Comparison of ENCODE assay signal across 8 cellular contexts in the genomic region with DNA sequence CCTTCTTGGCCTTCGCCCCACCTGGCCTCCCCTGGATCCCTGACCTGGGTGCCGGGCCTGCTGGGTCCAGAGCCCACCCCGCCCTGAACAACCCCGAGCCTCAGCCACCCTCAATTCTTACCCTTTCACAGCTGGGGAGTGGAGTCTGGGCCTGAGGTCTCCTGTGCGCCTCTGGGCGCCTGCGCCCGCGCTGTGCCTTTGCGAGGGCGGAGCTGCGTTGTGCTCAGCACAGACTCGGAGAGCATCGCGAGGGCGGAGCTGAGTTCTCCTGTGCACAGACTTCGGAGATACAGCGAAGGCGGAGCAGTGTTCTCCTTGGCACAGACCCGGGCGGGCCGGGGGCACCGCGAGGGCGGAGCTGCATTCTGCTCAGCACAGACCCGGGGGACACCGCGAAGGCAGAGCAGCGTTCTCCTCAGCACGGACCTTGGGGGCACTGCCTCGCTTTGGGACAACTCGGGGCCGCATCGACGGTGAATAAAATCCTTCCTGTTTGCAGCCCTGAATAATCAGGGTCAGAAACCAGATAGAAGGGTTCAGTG.
DNase-seq lines count a peak whose midpoint lies in the region; ATAC-seq and TF ChIP-seq lines count a peak whose summit lies in the region.
"Not testable (repeated sequence)": the region's sequence is repeated elsewhere in the genome, so short reads cannot be mapped to it uniquely, and the experiment has no call there.

No MANE protein-coding gene starts in this region.

- H3K79me1 ChIP-seq in trophoblast cell (ENCODE audit: low read length) = not testable (repeated sequence)

- H3K9me3 Mint-ChIP-seq in activated CD4-positive, alpha-beta T cell treated with anti-CD3 and anti-CD28 coated beads, Interleukin-2, amount 10 ng/mL, durations not matched to agents 7 days and 5 days; MCF 10A (ENCODE audit: unreplicated experiment); stimulated activated memory B cell treated with anti-CD40 and anti-IgM and Interleukin-4, amounts not matched to agents 10 μg/mL and 1 μg/mL and 100 μg/mL, for 72 hours: not testable (repeated sequence)

- not testable (repeated sequence) for H3K27ac Mint-ChIP-seq in activated CD4-positive, alpha-beta T cell treated with anti-CD3 and anti-CD28 coated beads, Interleukin-2, amount 10 ng/mL, durations not matched to agents 7 days and 5 days; MCF 10A (ENCODE audit: low read depth, unreplicated experiment); stimulated activated memory B cell treated with anti-CD40 and anti-IgM and Interleukin-4, amounts not matched to agents 10 μg/mL and 1 μg/mL and 100 μg/mL, for 72 hours

- peak overlapping the region; percentile 58 for H3K4me2 ChIP-seq in trophoblast cell (ENCODE audit: low read length)

- TF ChIP-seq CTCF in BE2C (IDR thresholded peaks at IDR 0.05; ENCODE audit: low read depth, low read length); MCF 10A (IDR thresholded peaks at IDR 0.05; ENCODE audit: unreplicated experiment); foreskin keratinocyte (conservative IDR thresholded peaks at IDR 0.05): not testable (repeated sequence)

- CTCF ChIA-PET in activated CD4-positive, alpha-beta T cell treated with anti-CD3 and anti-CD28 coated beads, Interleukin-2, amount 10 ng/mL, durations not matched to agents 7 days and 5 days (lab: Charles Lee); MCF 10A (lab: Yijun Ruan, JAX): not testable (repeated sequence)

- not testable (repeated sequence) for H3K9ac ChIP-seq in trophoblast cell (ENCODE audit: low read length)

- DNase-seq in BE2C (peak; percentile 26), MG63 (peak; percentile 2), right cardiac atrium (peak; percentile 21 to 43 (median 32))
- DNase-seq in activated CD4-positive, alpha-beta T cell treated with anti-CD3 and anti-CD28 coated beads, Interleukin-2, amount 10 ng/mL, durations not matched to agents 7 days and 5 days = peak; percentile 5
- DNase-seq in MCF 10A (ENCODE audit: unreplicated experiment); foreskin keratinocyte; trophoblast cell: not testable (repeated sequence)

- not testable (repeated sequence) for H3K27me3 ChIP-seq in BE2C; MG63; foreskin keratinocyte; right cardiac atrium (ENCODE audit: control insufficient read depth, insufficient read depth); trophoblast cell (ENCODE audit: insufficient read depth, low read length)

- not testable (repeated sequence) for H3K27me3 Mint-ChIP-seq in activated CD4-positive, alpha-beta T cell treated with anti-CD3 and anti-CD28 coated beads, Interleukin-2, amount 10 ng/mL, durations not matched to agents 7 days and 5 days; MCF 10A (ENCODE audit: insufficient read depth, unreplicated experiment); stimulated activated memory B cell treated with anti-CD40 and anti-IgM and Interleukin-4, amounts not matched to agents 10 μg/mL and 1 μg/mL and 100 μg/mL, for 72 hours

- H3K79me2 ChIP-seq in trophoblast cell (ENCODE audit: control insufficient read depth, insufficient read depth, low read length, poor library complexity) = not testable (repeated sequence)

- H3K4me3 Mint-ChIP-seq in activated CD4-positive, alpha-beta T cell treated with anti-CD3 and anti-CD28 coated beads, Interleukin-2, amount 10 ng/mL, durations not matched to agents 7 days and 5 days = not testable (repeated sequence)
- peak overlapping the region; percentile 63 for H3K4me3 Mint-ChIP-seq in MCF 10A (ENCODE audit: unreplicated experiment)
- peak overlapping the region; percentile 29 for H3K4me3 Mint-ChIP-seq in stimulated activated memory B cell treated with anti-CD40 and anti-IgM and Interleukin-4, amounts not matched to agents 10 μg/mL and 1 μg/mL and 100 μg/mL, for 72 hours

- not testable (repeated sequence) for H3K36me3 Mint-ChIP-seq in activated CD4-positive, alpha-beta T cell treated with anti-CD3 and anti-CD28 coated beads, Interleukin-2, amount 10 ng/mL, durations not matched to agents 7 days and 5 days (ENCODE audit: low read depth); MCF 10A (ENCODE audit: insufficient read depth, unreplicated experiment); stimulated activated memory B cell treated with anti-CD40 and anti-IgM and Interleukin-4, amounts not matched to agents 10 μg/mL and 1 μg/mL and 100 μg/mL, for 72 hours

- not testable (repeated sequence) for H3K4me1 ChIP-seq in BE2C; foreskin keratinocyte; right cardiac atrium (ENCODE audit: control insufficient read depth, insufficient read depth, low read length); trophoblast cell (ENCODE audit: control insufficient read depth in 1 of 2, insufficient read depth in 2 of 2, low read length in 2 of 2)

- under 1% methylated on average over 15 of the region's 35 CpGs for WGBS in right cardiac atrium
- WGBS in trophoblast cell (ENCODE audit: extremely low coverage, insufficient coverage, insufficient read length) = no CpG with 5 or more reads among the region's 35 CpGs

- H3K4me3 ChIP-seq in BE2C (ENCODE audit: low read depth, low read length); MG63; right cardiac atrium (ENCODE audit: low read length); trophoblast cell (ENCODE audit: low read depth, low read length): not testable (repeated sequence)

- not testable (repeated sequence) for H3K9me3 ChIP-seq in BE2C; MG63; right cardiac atrium (ENCODE audit: control insufficient read depth, low read length); trophoblast cell (ENCODE audit: insufficient read depth, low read depth, low read length)

- H3K23ac ChIP-seq in trophoblast cell (ENCODE audit: low read length) = not testable (repeated sequence)

- not testable (repeated sequence) for H3K18ac ChIP-seq in trophoblast cell (ENCODE audit: low read length)

- not testable (repeated sequence) for H3K4ac ChIP-seq in trophoblast cell (ENCODE audit: low read depth, low read length)

- not testable (repeated sequence) for H2BK5ac ChIP-seq in trophoblast cell (ENCODE audit: low read depth, low read length, poor library complexity)

- H4K91ac ChIP-seq in trophoblast cell (ENCODE audit: low read depth, low read length) = not testable (repeated sequence)

- intact Hi-C loops in MCF 10A (cut with micrococcal nuclease); right cardiac atrium (cut with DNase I): not testable (repeated sequence)

- not testable (repeated sequence) for H2BK12ac ChIP-seq in trophoblast cell (ENCODE audit: low read length)

- peak; percentile 80 for ATAC-seq in foreskin keratinocyte
- peak in 1 of 2 donors; percentile 58 for ATAC-seq in right cardiac atrium
- not testable (repeated sequence) for ATAC-seq in stimulated activated memory B cell treated with anti-CD40 and anti-IgM and Interleukin-4, amounts not matched to agents 10 μg/mL and 1 μg/mL and 100 μg/mL, for 72 hours

- not testable (repeated sequence) for H3K14ac ChIP-seq in trophoblast cell (ENCODE audit: low read length)

- not testable (repeated sequence) for H4K12ac ChIP-seq in trophoblast cell (ENCODE audit: low read depth, low read length)

- POLR2A ChIA-PET in activated CD4-positive, alpha-beta T cell treated with anti-CD3 and anti-CD28 coated beads, Interleukin-2, amount 10 ng/mL, durations not matched to agents 7 days and 5 days (lab: Charles Lee); MCF 10A (lab: Yijun Ruan, JAX): not testable (repeated sequence)

- H2AK5ac ChIP-seq in trophoblast cell (ENCODE audit: low read length) = not testable (repeated sequence)

- H3K4me1 Mint-ChIP-seq in activated CD4-positive, alpha-beta T cell treated with anti-CD3 and anti-CD28 coated beads, Interleukin-2, amount 10 ng/mL, durations not matched to agents 7 days and 5 days; MCF 10A (ENCODE audit: insufficient read depth, unreplicated experiment); stimulated activated memory B cell treated with anti-CD40 and anti-IgM and Interleukin-4, amounts not matched to agents 10 μg/mL and 1 μg/mL and 100 μg/mL, for 72 hours: not testable (repeated sequence)

- H2AFZ ChIP-seq in trophoblast cell (ENCODE audit: insufficient read depth, low read length, poor library complexity) = not testable (repeated sequence)

- not testable (repeated sequence) for H4K8ac ChIP-seq in trophoblast cell (ENCODE audit: low read depth, low read length)

- BruUV-seq in MCF 10A (replicated peaks; lab: Mats Ljungman, UMichigan) = not testable (repeated sequence)

- H3K27ac ChIP-seq in foreskin keratinocyte; right cardiac atrium (ENCODE audit: low read length); trophoblast cell (ENCODE audit: low read depth, low read length): not testable (repeated sequence)

- not testable (repeated sequence) for H3K36me3 ChIP-seq in BE2C; MG63; trophoblast cell (ENCODE audit: control insufficient read depth in 1 of 2, insufficient read depth in 2 of 2, low read length in 2 of 2)

- not testable (repeated sequence) for H2BK120ac ChIP-seq in trophoblast cell (ENCODE audit: insufficient read depth, low read length, poor library complexity)
